8 cellular contexts compared by ENCODE assay signal in the genomic region with DNA sequence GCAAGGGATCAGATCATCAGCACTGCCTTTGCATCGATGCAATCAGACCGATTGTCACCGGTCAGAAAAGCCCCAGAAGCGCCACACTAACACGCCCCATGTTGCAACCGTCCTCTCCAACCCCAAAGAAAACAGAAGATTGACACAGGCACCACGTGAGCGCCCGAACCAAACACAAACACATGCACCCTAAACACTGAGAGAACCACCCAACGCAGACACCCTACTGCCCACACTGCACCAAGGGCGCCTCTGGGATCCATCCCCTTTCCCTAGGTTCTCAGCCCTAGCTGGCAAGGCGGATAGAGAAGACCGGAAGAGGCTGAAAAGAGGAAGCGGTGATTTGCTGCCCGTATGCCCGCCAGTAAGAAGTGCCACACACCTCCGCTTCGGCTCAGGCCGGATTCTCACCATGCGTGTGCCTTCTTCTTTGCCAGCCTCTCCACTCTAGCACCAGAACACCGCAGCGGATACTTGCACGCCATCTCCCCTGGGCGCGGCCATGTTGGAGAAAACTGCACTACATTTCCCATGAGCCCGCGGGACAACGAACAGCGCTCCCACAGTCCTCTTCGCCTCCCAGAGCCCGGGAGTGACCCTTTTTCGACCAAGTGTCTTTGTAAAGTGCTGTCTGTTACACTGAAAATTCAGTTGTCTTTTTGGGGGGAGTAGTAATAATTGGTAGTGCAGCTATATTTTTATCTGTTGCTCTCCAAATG.
DNase-seq lines count a peak whose midpoint lies in the region; ATAC-seq and TF ChIP-seq lines count a peak whose summit lies in the region.

TSS of gene ALKBH8 (minus strand) at position 517 of the 719 bp plus-strand sequence. CDS start 4,842 bp downstream, outside the sequence.

- no peak for TF ChIP-seq CTCF in choroid plexus epithelial cell (conservative IDR thresholded peaks at IDR 0.05; ENCODE audit: low read depth, low read length)

- ATAC-seq in GM18907 (IDR thresholded peaks at IDR 0.05; ENCODE audit: unreplicated experiment) (peak; percentile 89), HG03135 (IDR thresholded peaks at IDR 0.05; ENCODE audit: unreplicated experiment) (peak; percentile 88)

- H3K4me3 ChIP-seq in choroid plexus epithelial cell (ENCODE audit: low read depth, low read length) = peak within 1 kb of the TSS; percentile 96

- DNase-seq in AG08395 (ENCODE audit: low spot score) (peak; percentile 75), NCI-H345 treated with DMSO at 0.1 percent for 48 hours (lab: John Stamatoyannopoulos, UW; ENCODE audit: unreplicated experiment) (peak; percentile 61), choroid plexus epithelial cell (ENCODE audit: low read depth) (peak; percentile 71), left kidney (ENCODE audit: low read depth, low spot score) (peak; percentile 92)
- peak; percentile 68 for DNase-seq in activated CD4-positive, alpha-beta T cell treated with anti-CD3 and anti-CD28 coated beads for 1 hour
- peak; percentile 80 to 81 for DNase-seq in stimulated activated CD4-positive, alpha-beta T cell treated with anti-CD3 and anti-CD28 coated beads, Interleukin-2, amount 100 ng/mL, for 24 hours

Comparison
In these comparisons a context has a peak if more than half of its experiments do, and no peak if none do; other contexts are left out.
1. Peak in every context shown above with its lines: DNase-seq, ATAC-seq and H3K4me3 ChIP-seq.